ENCODE assay signal across 24 cellular contexts in genomic region chr1:159880435-159880834, GRCh38. TPM values are rescaled to one million over a fixed set of nuclear protein-coding genes. Genes with fewer than 3 reads are reported as not detected.
DNase-seq lines count a peak whose midpoint lies in the region; ATAC-seq and TF ChIP-seq lines count a peak whose summit lies in the region.
"Had no signal": no experiment of that assay in that cellular context is flagged by ENCODE, and none has a peak within 500 bp of the region (broad histone marks: within the 10 kb centered on the region; RNA-seq: fewer than 3 reads in every experiment).

No MANE protein-coding gene starts in this region.

- H3K27ac ChIP-seq in KMS-11 (peak overlapping the region; percentile 57), PC-9 (peak overlapping the region; percentile 98)
- H3K27ac ChIP-seq in CD4-positive, alpha-beta T cell (ENCODE audit: low read depth, low read length): no peak overlapping the region
- H3K27ac ChIP-seq: coronary artery, lower lobe of right lung, stomach, transverse colon had no signal

- H4K20me1 ChIP-seq in KMS-11 (ENCODE audit: insufficient read depth) (no peaks in the 10 kb centered on the region), PC-9 (ENCODE audit: insufficient read depth) (no peaks in the 10 kb centered on the region)

- 0 out of 2 replicates have a peak, but pooled peaks have one; percentile 9 for TF ChIP-seq CTCF in KMS-11 (conservative IDR thresholded peaks at IDR 0.05; ENCODE audit: low read depth, low read length)
- TF ChIP-seq CTCF in PC-9 (conservative IDR thresholded peaks at IDR 0.05): no peak
- no peak for TF ChIP-seq CTCF in fibroblast of villous mesenchyme (IDR thresholded peaks at IDR 0.05; ENCODE audit: insufficient read depth, low read depth, low read length)
- TF ChIP-seq CTCF in CD4-positive, alpha-beta T cell (IDR thresholded peaks at IDR 0.05): no peak

- H3K4me1 ChIP-seq in KMS-11 (ENCODE audit: low read depth, poor library complexity, severe bottlenecking) (peaks cover 56% of the 10 kb centered on the region), PC-9 (replicated peaks; ENCODE audit: insufficient read depth) (peaks cover 57% of the 10 kb centered on the region)

- H3K9ac ChIP-seq in KMS-11: peak overlapping the region; percentile 14; the same call in 1 of the 2 replicates

- H3K4me2 ChIP-seq in KMS-11 (peak overlapping the region; percentile 76), PC-9 (peak overlapping the region; percentile 44)

- H3K27me3 ChIP-seq in KMS-11 (ENCODE audit: insufficient read depth, low read depth): no peaks in the 10 kb centered on the region
- no peaks in the 10 kb centered on the region for H3K27me3 ChIP-seq in PC-9 (ENCODE audit: insufficient read depth, low read depth)
- no peaks in the 10 kb centered on the region for H3K27me3 ChIP-seq in CD4-positive, alpha-beta T cell (ENCODE audit: control insufficient read depth, insufficient read depth, low read length)
- H3K27me3 ChIP-seq: stomach, transverse colon had no signal

- no peaks in the 10 kb centered on the region for H3K36me3 ChIP-seq in KMS-11 (ENCODE audit: insufficient read depth)
- no peaks in the 10 kb centered on the region; the same call in 1 of the 2 replicates for H3K36me3 ChIP-seq in PC-9 (ENCODE audit: low read depth)
- H3K36me3 ChIP-seq: lower lobe of right lung, stomach, transverse colon had no signal

- no peaks in the 10 kb centered on the region for H3K36me3 Mint-ChIP-seq in CD4-positive, alpha-beta T cell (ENCODE audit: low read depth)
- H3K36me3 Mint-ChIP-seq: activated naive CD4-positive, alpha-beta T cell treated with anti-CD3 and anti-CD28 coated beads, Interleukin-2, amount 10 ng/mL, durations not matched to agents 7 days and 5 days had no signal

- POLR2A ChIA-PET in PC-9 (lab: Charles Lee; ENCODE audit: unreplicated experiment): interaction anchor here (0.7 kb wide), 2 partner anchors 10 to 60 kb away, joined by 4 to 7 read pairs; no protein-coding TSS in a partner anchor
- POLR2A ChIA-PET in CD4-positive, alpha-beta T cell (lab: Charles Lee): interaction anchor here (0.7 to 0.9 kb wide), 2 partner anchors 24 to 82 kb away, joined by 3 to 4 read pairs; no protein-coding TSS in a partner anchor

- peak overlapping the region; percentile 95 for H3K4me3 ChIP-seq in KMS-11 (IDR thresholded peaks at IDR 0.05; ENCODE audit: insufficient read depth, low read depth, low read length)
- no peak overlapping the region for H3K4me3 ChIP-seq in PC-9
- H3K4me3 ChIP-seq in fibroblast of villous mesenchyme (ENCODE audit: low read depth, low read length): no peak overlapping the region
- H3K4me3 ChIP-seq: coronary artery, lower lobe of right lung, stomach, transverse colon had no signal

- H3K79me2 ChIP-seq in KMS-11 (ENCODE audit: insufficient read depth, low read depth): no peaks in the 10 kb centered on the region
- H3K79me2 ChIP-seq in PC-9 (ENCODE audit: low read depth): no peaks in the 10 kb centered on the region

- H3K9me3 ChIP-seq in PC-9 (ENCODE audit: insufficient read depth, low read depth): no peaks in the 10 kb centered on the region
- no peaks in the 10 kb centered on the region for H3K9me3 ChIP-seq in CD4-positive, alpha-beta T cell (ENCODE audit: control insufficient read depth, low read length)
- H3K9me3 ChIP-seq: lower lobe of right lung, stomach, transverse colon had no signal

- peaks cover 43% of the 10 kb centered on the region for H3F3A ChIP-seq in PC-9 (ENCODE audit: insufficient read depth, low read depth)

- CTCF ChIA-PET in PC-9 (lab: Charles Lee): interaction anchor here (0.6 to 0.9 kb wide), 2 partner anchors 123 to 499 kb away, joined by 3 to 4 read pairs; no protein-coding TSS in a partner anchor
- CTCF ChIA-PET in CD4-positive, alpha-beta T cell (lab: Charles Lee): interaction anchor here (1.5 kb wide), 1 partner anchor 12 kb away, joined by 5 read pairs; no protein-coding TSS in a partner anchor

- H3K9me2 ChIP-seq in PC-9 (ENCODE audit: insufficient read depth): no peaks in the 10 kb centered on the region

- intact Hi-C loops in PC-9 (cut with micrococcal nuclease; ENCODE audit: unreplicated experiment): loop anchor here (2.0 kb wide), 1 partner anchor 26 kb away; no protein-coding TSS in a partner anchor
- intact Hi-C loops in CD4-positive, alpha-beta T cell (cut with DNase I, micrococcal nuclease): loop anchor here in 1 of 2 experiments (10.0 kb wide), 1 partner anchor 666 kb away; no protein-coding TSS in a partner anchor

- no peak for ATAC-seq in HG03565 (IDR thresholded peaks at IDR 0.05; ENCODE audit: unreplicated experiment)
- no peak for ATAC-seq in CD4-positive, alpha-beta T cell (ENCODE audit: poor library complexity)
- ATAC-seq: sciatic nerve had no signal

- no peaks in the 10 kb centered on the region for H3K27me3 Mint-ChIP-seq in CD4-positive, alpha-beta T cell
- H3K27me3 Mint-ChIP-seq: activated B cell treated with CpG ODN at 0.5 μM for 24 hours had no signal

- no TSS peak for BruUV-seq in PC-9 (replicated peaks; lab: Mats Ljungman, UMichigan)

- H3K27ac Mint-ChIP-seq in CD4-positive, alpha-beta T cell: no peak overlapping the region
- H3K27ac Mint-ChIP-seq: activated B cell treated with CpG ODN at 0.5 μM for 24 hours; activated naive CD4-positive, alpha-beta T cell treated with anti-CD3 and anti-CD28 coated beads, Interleukin-2, amount 10 ng/mL, durations not matched to agents 7 days and 5 days; activated T-helper 1 cell treated with anti-CD3 and anti-CD28 coated beads, Interleukin-12 subunit alpha, Interleukin-12 subunit beta, Interleukin-2, Interleukin-4 antibody, amounts not matched to agents 30 ng/mL and 10 ng/mL and 1 ng/mL, durations not matched to agents 14 hours and 24 hours and 36 hours; H9 had no signal

- peak overlapping the region; percentile 19 for H2AFZ ChIP-seq in KMS-11 (ENCODE audit: low read depth)
- no peak overlapping the region for H2AFZ ChIP-seq in PC-9

- H3K4me1 Mint-ChIP-seq in CD4-positive, alpha-beta T cell (ENCODE audit: low read depth): no peaks in the 10 kb centered on the region
- H3K4me1 Mint-ChIP-seq: activated B cell treated with CpG ODN at 0.5 μM for 24 hours; activated naive CD4-positive, alpha-beta T cell treated with anti-CD3 and anti-CD28 coated beads, Interleukin-2, amount 10 ng/mL, durations not matched to agents 7 days and 5 days; H9; neural crest cell had no signal

- DNase-seq in CD1c-positive myeloid dendritic cell (ENCODE audit: extremely low spot score): peak; percentile 16
- no peak for DNase-seq in PC-9
- peak; percentile 44 for DNase-seq in fibroblast of villous mesenchyme (ENCODE audit: low read depth)
- DNase-seq in CD4-positive, alpha-beta T cell: no peak
- DNase-seq in NCI-H187 treated with DMSO at 0.1 percent for 48 hours (lab: John Stamatoyannopoulos, UW): no peak
- DNase-seq: activated B cell treated with CpG ODN at 0.5 μM for 24 hours; activated naive CD4-positive, alpha-beta T cell treated with anti-CD3 and anti-CD28 coated beads, Interleukin-2, amount 10 ng/mL, durations not matched to agents 7 days and 5 days; amniotic stem cell; COR-L47; H9; islet precursor cell; lower lobe of right lung; NCI-H2081; NCI-H446; stimulated activated CD4-positive, alpha-beta T cell treated with anti-CD3 and anti-CD28 coated beads, Interleukin-15, amount 100 ng/mL, for 24 hours; stomach; SW 1271; transverse colon had no signal

- H3K4me3 Mint-ChIP-seq in CD4-positive, alpha-beta T cell: no peak overlapping the region
- H3K4me3 Mint-ChIP-seq: activated B cell treated with CpG ODN at 0.5 μM for 24 hours; activated naive CD4-positive, alpha-beta T cell treated with anti-CD3 and anti-CD28 coated beads, Interleukin-2, amount 10 ng/mL, durations not matched to agents 7 days and 5 days; activated T-helper 1 cell treated with anti-CD3 and anti-CD28 coated beads, Interleukin-12 subunit alpha, Interleukin-12 subunit beta, Interleukin-2, Interleukin-4 antibody, amounts not matched to agents 30 ng/mL and 10 ng/mL and 1 ng/mL, durations not matched to agents 14 hours and 24 hours and 36 hours; H9; neural crest cell had no signal

- no peaks in the 10 kb centered on the region for H3K9me3 Mint-ChIP-seq in CD4-positive, alpha-beta T cell
- H3K9me3 Mint-ChIP-seq: activated B cell treated with CpG ODN at 0.5 μM for 24 hours; activated naive CD4-positive, alpha-beta T cell treated with anti-CD3 and anti-CD28 coated beads, Interleukin-2, amount 10 ng/mL, durations not matched to agents 7 days and 5 days; activated T-helper 1 cell treated with anti-CD3 and anti-CD28 coated beads, Interleukin-12 subunit alpha, Interleukin-12 subunit beta, Interleukin-2, Interleukin-4 antibody, amounts not matched to agents 30 ng/mL and 10 ng/mL and 1 ng/mL, durations not matched to agents 14 hours and 24 hours and 36 hours; H9; neural crest cell had no signal

RNA-seq across cellular contexts. Expression of gene VSIG8, which starts 18.0 kb away (rescaled TPM):
- total RNA-seq in PC-9 (2021) (not detected in 2 replicates), fibroblast of villous mesenchyme (under 0.01 TPM in 1 of 2 replicates, not detected in the other)
- total RNA-seq in CD4-positive, alpha-beta T cell: not detected
- total RNA-seq: activated B cell treated with CpG ODN at 0.5 μM for 24 hours; activated T-helper 1 cell treated with anti-CD3 and anti-CD28 coated beads, Interleukin-12 subunit alpha, Interleukin-12 subunit beta, Interleukin-2, Interleukin-4 antibody, amounts not matched to agents 30 ng/mL and 10 ng/mL and 1 ng/mL, durations not matched to agents 14 hours and 24 hours and 36 hours; H9; neural crest cell; sciatic nerve; transverse colon had no signal

RNA-seq across cellular contexts. Expression of gene CFAP45, which starts 19.5 kb away (rescaled TPM):
- total RNA-seq in PC-9 (2021): 8.2 and 9.3 TPM in 2 replicates
- total RNA-seq in fibroblast of villous mesenchyme: 0.32 and 0.43 TPM in 2 replicates
- total RNA-seq in CD4-positive, alpha-beta T cell: 1 to 10 TPM; 8.4 to 9.0 TPM
- total RNA-seq: neural crest cell had no signal

RNA-seq across cellular contexts. Expression of gene TAGLN2, which starts 44.9 kb away (rescaled TPM):
- total RNA-seq in PC-9 (2021) (473 and 481 TPM in 2 replicates), fibroblast of villous mesenchyme (167 and 277 TPM in 2 replicates)
- 100 to 1,000 TPM; 301 to 311 TPM for total RNA-seq in CD4-positive, alpha-beta T cell

RNA-seq across cellular contexts. Expression of gene SLAMF8, which starts 53.8 kb away (rescaled TPM):
- total RNA-seq in PC-9 (2021) (not detected in 2 replicates), fibroblast of villous mesenchyme (not detected in 2 replicates)
- under 1 TPM in 1 of 2 experiments, not detected in 1; 0.34 TPM for total RNA-seq in CD4-positive, alpha-beta T cell
- total RNA-seq: H9, neural crest cell had no signal

Comparison
In these comparisons a context has a peak if more than half of its experiments do, and no peak if none do; other contexts are left out.
1. DNase-seq: peak in CD1c-positive myeloid dendritic cell (single experiment) and fibroblast of villous mesenchyme (single experiment); none in PC-9 (0 of 2), CD4-positive, alpha-beta T cell (0 of 10) and NCI-H187 treated with DMSO at 0.1 percent for 48 hours (single experiment).